In the genomic region with DNA sequence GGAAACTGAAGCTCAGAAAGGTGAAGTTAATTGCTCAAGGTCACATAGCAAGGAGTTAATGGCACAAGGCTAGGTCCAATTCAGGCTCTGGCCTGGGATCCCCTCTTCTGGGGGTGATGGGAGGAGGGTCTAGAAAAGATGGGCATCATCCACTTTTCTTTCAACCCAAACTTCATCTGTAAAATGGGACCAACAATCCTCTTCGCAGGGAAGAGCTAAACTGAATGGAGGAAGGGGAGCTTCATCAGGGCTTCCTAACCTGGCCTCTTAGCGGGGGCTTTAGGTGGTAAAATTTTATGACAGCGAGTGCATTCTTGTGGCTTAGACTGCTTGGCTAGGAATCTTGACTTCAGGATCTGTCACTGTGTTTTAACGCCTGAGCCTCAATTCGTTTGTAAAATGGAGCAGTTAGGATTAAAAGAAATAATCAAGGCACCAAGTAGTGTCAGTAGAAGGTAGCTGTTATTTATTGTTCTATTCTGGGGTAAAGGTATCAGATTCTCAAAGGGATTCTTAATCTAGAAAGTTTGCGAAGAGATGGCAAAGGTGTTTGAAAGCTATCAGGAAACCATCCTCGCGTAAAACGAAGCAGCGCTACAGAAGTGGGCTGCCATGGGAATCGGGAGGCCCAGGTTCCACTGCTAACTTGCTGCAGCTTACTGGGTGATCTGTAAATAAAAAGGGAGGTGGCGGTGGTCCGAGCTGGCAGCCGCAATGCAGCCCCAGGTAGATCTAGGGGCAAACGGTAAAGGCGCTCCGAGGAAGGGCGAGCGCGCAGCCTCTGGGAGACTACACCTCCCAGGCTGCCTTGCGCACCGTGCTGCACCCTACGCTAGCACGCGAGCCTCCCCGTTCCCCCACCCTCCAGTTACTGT, we compare ENCODE assay signal across 8 cellular contexts. TPM values are rescaled to one million over a fixed set of nuclear protein-coding genes. Genes with fewer than 3 reads are reported as not detected.
DNase-seq lines count a peak whose midpoint lies in the region; ATAC-seq, FAIRE-seq and TF ChIP-seq lines count a peak whose summit lies in the region.

No MANE protein-coding gene starts in this region.

- peak; percentile 61 for FAIRE-seq in A204.1 (lab: Jason Lieb, UNC)

- peak overlapping the region; percentile 96 to 100 for H3K4me3 ChIP-seq in cardiac fibroblast (replicated peaks in 1 of 2; ENCODE audit: low read depth in 2 of 2, low read length in 2 of 2)

- peak; percentile 96 for DNase-seq in GDM1 (lab: John Stamatoyannopoulos, UW)
- DNase-seq in NCI-H2227 treated with DMSO at 0.1 percent for 48 hours (lab: John Stamatoyannopoulos, UW) = peak; percentile 28
- DNase-seq in cardiac fibroblast (ENCODE audit: low read depth in 2 of 2) = peak in 1 of 2 donors; percentile 7
- DNase-seq in left lobe of liver (ENCODE audit: low spot score) = no peak
- DNase-seq in superior temporal gyrus (ENCODE audit: extremely low spot score) = peak; percentile 94

- TF ChIP-seq CTCF in cardiac fibroblast (IDR thresholded peaks at IDR 0.05; ENCODE audit: low read depth, low read length) = no peak

- peak; percentile 77 for ATAC-seq in HG02763 (IDR thresholded peaks at IDR 0.05; ENCODE audit: unreplicated experiment)
- peak; percentile 84 for ATAC-seq in left lobe of liver
- no peak for ATAC-seq in GM19328 (IDR thresholded peaks at IDR 0.05; ENCODE audit: unreplicated experiment)

RNA-seq across cellular contexts. Expression of a gene that starts 1.5 kb away (rescaled TPM):
- total RNA-seq in left lobe of liver = 27.7 TPM

RNA-seq across cellular contexts. Expression of a gene that starts 39.3 kb away (rescaled TPM):
- total RNA-seq in left lobe of liver = 22.7 TPM

RNA-seq across cellular contexts. Expression of a gene that starts 46.7 kb away (rescaled TPM):
- 24.2 TPM for total RNA-seq in left lobe of liver

RNA-seq across cellular contexts. Expression of a gene that starts 50.7 kb away (rescaled TPM):
- 23.0 TPM for total RNA-seq in left lobe of liver
